ENCODE assay signal across 13 cellular contexts in genomic region chr18:58989184-58989759, GRCh38.
DNase-seq lines count a peak whose midpoint lies in the region; ATAC-seq and TF ChIP-seq lines count a peak whose summit lies in the region.
"Had no signal": no experiment of that assay in that cellular context is flagged by ENCODE, and none has a peak within 500 bp of the region (broad histone marks: within the 10 kb centered on the region; RNA-seq: fewer than 3 reads in every experiment).

No MANE protein-coding gene starts in this region.

- H3K9me3 ChIP-seq in HEK293 (ENCODE audit: control insufficient read depth, insufficient read depth, low read depth, low read length) (no peaks in the 10 kb centered on the region), psoas muscle (no peaks in the 10 kb centered on the region), thoracic aorta (no peaks in the 10 kb centered on the region), MG63 (peaks cover 14% of the 10 kb centered on the region)

- H3K4me1 ChIP-seq in HEK293 (ENCODE audit: control insufficient read depth, insufficient read depth, low read length): no peaks in the 10 kb centered on the region
- H3K4me1 ChIP-seq in psoas muscle: peaks cover 49% of the 10 kb centered on the region
- peaks cover 36 to 59% of the 10 kb centered on the region in 2 donors for H3K4me1 ChIP-seq in thoracic aorta (ENCODE audit: control insufficient read depth in 1 of 2, low read depth in 2 of 2)

- TF ChIP-seq CTCF in HEK293 (tag by site-specific recombination; IDR thresholded peaks at IDR 0.05): no peak
- no peak for TF ChIP-seq CTCF in psoas muscle (IDR thresholded peaks at IDR 0.05)
- no peak for TF ChIP-seq CTCF in thoracic aorta (IDR thresholded peaks at IDR 0.05)

- no peak overlapping the region for H3K27ac Mint-ChIP-seq in activated T-helper 17 cell treated with anti-CD3 and anti-CD28 coated beads, Interleukin-2, amount 50 U/mL, for 72 hours
- H3K27ac Mint-ChIP-seq: B cell had no signal

- H3K27me3 ChIP-seq in psoas muscle (ENCODE audit: insufficient read depth in 3 of 3, low read length in 2 of 3): no peaks in the 10 kb centered on the region
- H3K27me3 ChIP-seq in thoracic aorta (replicated peaks; ENCODE audit: insufficient read depth): no peaks in the 10 kb centered on the region
- no peaks in the 10 kb centered on the region for H3K27me3 ChIP-seq in MG63

- H3K4me3 Mint-ChIP-seq in activated T-helper 17 cell treated with anti-CD3 and anti-CD28 coated beads, Interleukin-2, amount 50 U/mL, for 72 hours: no peak overlapping the region
- H3K4me3 Mint-ChIP-seq: B cell; CD4-positive, alpha-beta memory T cell had no signal

- H3K4me3 ChIP-seq in HEK293 (ENCODE audit: low read depth, low read length) (no peak overlapping the region), psoas muscle (no peak overlapping the region), thoracic aorta (no peak overlapping the region), MG63 (no peak overlapping the region)

- WGBS in psoas muscle, 3 donors: 81 to 92% (median 91%) methylated on average over 2 of the region's 2 CpGs

- H3K27me3 Mint-ChIP-seq in activated T-helper 17 cell treated with anti-CD3 and anti-CD28 coated beads, Interleukin-2, amount 50 U/mL, for 72 hours: peaks cover 7% of the 10 kb centered on the region
- H3K27me3 Mint-ChIP-seq: B cell had no signal

- H3K9me3 Mint-ChIP-seq in activated T-helper 17 cell treated with anti-CD3 and anti-CD28 coated beads, Interleukin-2, amount 50 U/mL, for 72 hours: peaks cover 12% of the 10 kb centered on the region

- H3K36me3 Mint-ChIP-seq in activated T-helper 17 cell treated with anti-CD3 and anti-CD28 coated beads, Interleukin-2, amount 50 U/mL, for 72 hours (ENCODE audit: low read depth): no peaks in the 10 kb centered on the region
- H3K36me3 Mint-ChIP-seq: CD4-positive, alpha-beta memory T cell had no signal

- H3K36me3 ChIP-seq in HEK293 (ENCODE audit: control insufficient read depth in 2 of 2, insufficient read depth in 1 of 2, low read length in 2 of 2): no peaks in the 10 kb centered on the region
- H3K36me3 ChIP-seq in psoas muscle (ENCODE audit: insufficient read depth in 1 of 2, low read depth in 1 of 2): peaks cover 0 to 12% of the 10 kb centered on the region in 2 donors
- peaks cover under 1% of the 10 kb centered on the region for H3K36me3 ChIP-seq in thoracic aorta
- peaks cover 8% of the 10 kb centered on the region for H3K36me3 ChIP-seq in MG63

- CTCF ChIA-PET in HEK293 (lab: Yijun Ruan, JAX): interaction anchor here (0.9 kb wide), 1 partner anchor 1064 kb away, joined by 3 read pairs; no protein-coding TSS in a partner anchor

- H3K4me1 Mint-ChIP-seq in activated T-helper 17 cell treated with anti-CD3 and anti-CD28 coated beads, Interleukin-2, amount 50 U/mL, for 72 hours: peaks cover 7% of the 10 kb centered on the region
- H3K4me1 Mint-ChIP-seq: CD4-positive, alpha-beta memory T cell had no signal

- no peak for DNase-seq in psoas muscle
- DNase-seq in thoracic aorta (ENCODE audit: low spot score): no peak
- no peak for DNase-seq in MG63
- no peak for DNase-seq in HUDEP-2 (lab: John Stamatoyannopoulos, UW; ENCODE audit: unreplicated experiment in 76 of 76)
- DNase-seq in nucleus accumbens (lab: John Stamatoyannopoulos, UW): no peak
- DNase-seq: C1 segment of cervical spinal cord; CD4-positive, alpha-beta memory T cell; DMS79 treated with DMSO at 0.1 percent for 48 hours; HCEC 1CT had no signal

- POLR2A ChIA-PET in HEK293 (lab: Yijun Ruan, JAX): no interaction called here

- ATAC-seq in activated T-helper 17 cell treated with anti-CD3 and anti-CD28 coated beads, Interleukin-2, amount 50 U/mL, for 72 hours (replicated peaks): peak; percentile 32
- ATAC-seq in psoas muscle (no peak), thoracic aorta (ENCODE audit: insufficient number of reproducible peaks, low FRiP score, low read depth) (no peak)

- intact Hi-C loops in psoas muscle (cut with DNase I): loop anchor here in 1 of 2 donors (5.0 kb wide), 1 partner anchor 207 kb away; no protein-coding TSS in a partner anchor

- H3K27ac ChIP-seq in HEK293 (ENCODE audit: extremely low read depth, low read depth, low read length) (no peak overlapping the region), psoas muscle (peak overlapping the region; percentile 90), thoracic aorta (peak overlapping the region; percentile 90 to 94)
- H3K27ac ChIP-seq: HL-60 had no signal

TF ChIP-seq in HEK293, 187 proteins besides CTCF, POLR2A, EP300 and RAD21:
- no peak for TF ChIP-seq ZNF621 (tag by site-specific recombination; IDR thresholded peaks at IDR 0.05)
- peak; percentile 49; the same call in 1 of the 2 replicates for TF ChIP-seq TRIM28 (IDR thresholded peaks at IDR 0.05; ENCODE audit: borderline replicate concordance, low read length)
- no peak for TF ChIP-seq KLF17 (tag by site-specific recombination; IDR thresholded peaks at IDR 0.05)
- TF ChIP-seq ZNF645 (tag by site-specific recombination; IDR thresholded peaks at IDR 0.05): no peak
- TF ChIP-seq ZNF624 (tag by site-specific recombination; IDR thresholded peaks at IDR 0.05): no peak
